In the genomic region with DNA sequence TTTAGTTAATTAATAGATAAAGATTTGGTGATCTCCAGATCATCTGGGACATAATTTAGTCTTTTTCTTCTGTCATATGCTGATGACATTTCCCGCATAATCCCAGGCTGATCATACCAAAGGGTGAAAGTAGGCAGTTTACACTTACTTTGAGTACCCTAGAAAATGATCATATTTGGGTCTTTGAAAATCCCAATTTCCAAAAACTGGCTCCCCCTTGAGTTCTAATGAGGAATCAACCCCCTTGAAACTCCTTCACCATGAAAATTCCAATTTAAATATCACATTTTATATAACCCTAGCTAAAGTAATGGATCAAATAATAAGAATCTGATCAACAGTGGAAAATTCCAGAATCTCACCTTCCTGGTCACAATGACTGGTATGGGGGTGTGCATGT, we compare ENCODE assay signal across 2 cellular contexts.
TF ChIP-seq lines count a peak whose summit lies in the region.

No MANE protein-coding gene starts in this region.

TF ChIP-seq in HCT116, 20 proteins besides CTCF, POLR2A, EP300 and RAD21 (continued from another document):
- TF ChIP-seq SP1 (IDR thresholded peaks at IDR 0.05; ENCODE audit: low read depth) (no peak), ZFX (IDR thresholded peaks at IDR 0.05) (no peak), ZNF274 (IDR thresholded peaks at IDR 0.05; ENCODE audit: low read depth, low read length) (no peak), YY1 (IDR thresholded peaks at IDR 0.05; ENCODE audit: extremely low read depth, insufficient replicate concordance, low read depth, low read length) (no peak), EZH2phosphoT487 (IDR thresholded peaks at IDR 0.05; ENCODE audit: borderline replicate concordance) (no peak), SRF (IDR thresholded peaks at IDR 0.05; ENCODE audit: low read depth) (no peak), CBX3 (IDR thresholded peaks at IDR 0.05; ENCODE audit: low read depth) (no peak), TCF7L2 (IDR thresholded peaks at IDR 0.05; ENCODE audit: borderline replicate concordance, extremely low read depth, insufficient read depth, insufficient read length) (no peak), FOSL1 (IDR thresholded peaks at IDR 0.05; ENCODE audit: low read depth) (no peak), CEBPB (IDR thresholded peaks at IDR 0.05; ENCODE audit: low read depth) (no peak), SIN3A (IDR thresholded peaks at IDR 0.05; ENCODE audit: low read depth) (no peak), EGR1 (IDR thresholded peaks at IDR 0.05; ENCODE audit: low read depth) (no peak), EZH2 (IDR thresholded peaks at IDR 0.05) (no peak), POLR2AphosphoS5 (IDR thresholded peaks at IDR 0.05; ENCODE audit: low read depth, low read length) (no peak)
- TF ChIP-seq, protein P1, sequence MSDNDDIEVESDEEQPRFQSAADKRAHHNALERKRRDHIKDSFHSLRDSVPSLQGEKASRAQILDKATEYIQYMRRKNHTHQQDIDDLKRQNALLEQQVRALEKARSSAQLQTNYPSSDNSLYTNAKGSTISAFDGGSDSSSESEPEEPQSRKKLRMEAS (IDR thresholded peaks at IDR 0.05), result no peak
- TF ChIP-seq, protein P2, sequence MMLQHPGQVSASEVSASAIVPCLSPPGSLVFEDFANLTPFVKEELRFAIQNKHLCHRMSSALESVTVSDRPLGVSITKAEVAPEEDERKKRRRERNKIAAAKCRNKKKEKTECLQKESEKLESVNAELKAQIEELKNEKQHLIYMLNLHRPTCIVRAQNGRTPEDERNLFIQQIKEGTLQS (IDR thresholded peaks at IDR 0.05), result no peak
- TF ChIP-seq, protein P3, sequence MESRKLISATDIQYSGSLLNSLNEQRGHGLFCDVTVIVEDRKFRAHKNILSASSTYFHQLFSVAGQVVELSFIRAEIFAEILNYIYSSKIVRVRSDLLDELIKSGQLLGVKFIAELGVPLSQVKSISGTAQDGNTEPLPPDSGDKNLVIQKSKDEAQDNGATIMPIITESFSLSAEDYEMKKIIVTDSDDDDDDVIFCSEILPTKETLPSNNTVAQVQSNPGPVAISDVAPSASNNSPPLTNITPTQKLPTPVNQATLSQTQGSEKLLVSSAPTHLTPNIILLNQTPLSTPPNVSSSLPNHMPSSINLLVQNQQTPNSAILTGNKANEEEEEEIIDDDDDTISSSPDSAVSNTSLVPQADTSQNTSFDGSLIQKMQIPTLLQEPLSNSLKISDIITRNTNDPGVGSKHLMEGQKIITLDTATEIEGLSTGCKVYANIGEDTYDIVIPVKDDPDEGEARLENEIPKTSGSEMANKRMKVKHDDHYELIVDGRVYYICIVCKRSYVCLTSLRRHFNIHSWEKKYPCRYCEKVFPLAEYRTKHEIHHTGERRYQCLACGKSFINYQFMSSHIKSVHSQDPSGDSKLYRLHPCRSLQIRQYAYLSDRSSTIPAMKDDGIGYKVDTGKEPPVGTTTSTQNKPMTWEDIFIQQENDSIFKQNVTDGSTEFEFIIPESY (IDR thresholded peaks at IDR 0.05; ENCODE audit: extremely low read depth, insufficient replicate concordance, low read length), result no peak
- TF ChIP-seq, protein P4, sequence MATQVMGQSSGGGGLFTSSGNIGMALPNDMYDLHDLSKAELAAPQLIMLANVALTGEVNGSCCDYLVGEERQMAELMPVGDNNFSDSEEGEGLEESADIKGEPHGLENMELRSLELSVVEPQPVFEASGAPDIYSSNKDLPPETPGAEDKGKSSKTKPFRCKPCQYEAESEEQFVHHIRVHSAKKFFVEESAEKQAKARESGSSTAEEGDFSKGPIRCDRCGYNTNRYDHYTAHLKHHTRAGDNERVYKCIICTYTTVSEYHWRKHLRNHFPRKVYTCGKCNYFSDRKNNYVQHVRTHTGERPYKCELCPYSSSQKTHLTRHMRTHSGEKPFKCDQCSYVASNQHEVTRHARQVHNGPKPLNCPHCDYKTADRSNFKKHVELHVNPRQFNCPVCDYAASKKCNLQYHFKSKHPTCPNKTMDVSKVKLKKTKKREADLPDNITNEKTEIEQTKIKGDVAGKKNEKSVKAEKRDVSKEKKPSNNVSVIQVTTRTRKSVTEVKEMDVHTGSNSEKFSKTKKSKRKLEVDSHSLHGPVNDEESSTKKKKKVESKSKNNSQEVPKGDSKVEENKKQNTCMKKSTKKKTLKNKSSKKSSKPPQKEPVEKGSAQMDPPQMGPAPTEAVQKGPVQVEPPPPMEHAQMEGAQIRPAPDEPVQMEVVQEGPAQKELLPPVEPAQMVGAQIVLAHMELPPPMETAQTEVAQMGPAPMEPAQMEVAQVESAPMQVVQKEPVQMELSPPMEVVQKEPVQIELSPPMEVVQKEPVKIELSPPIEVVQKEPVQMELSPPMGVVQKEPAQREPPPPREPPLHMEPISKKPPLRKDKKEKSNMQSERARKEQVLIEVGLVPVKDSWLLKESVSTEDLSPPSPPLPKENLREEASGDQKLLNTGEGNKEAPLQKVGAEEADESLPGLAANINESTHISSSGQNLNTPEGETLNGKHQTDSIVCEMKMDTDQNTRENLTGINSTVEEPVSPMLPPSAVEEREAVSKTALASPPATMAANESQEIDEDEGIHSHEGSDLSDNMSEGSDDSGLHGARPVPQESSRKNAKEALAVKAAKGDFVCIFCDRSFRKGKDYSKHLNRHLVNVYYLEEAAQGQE (IDR thresholded peaks at IDR 0.05; ENCODE audit: low read depth), result no peak

TF ChIP-seq in GM12878, 131 proteins besides CTCF, POLR2A, EP300 and RAD21 (continued from another document):
- TF ChIP-seq TCF3 (IDR thresholded peaks at IDR 0.05; ENCODE audit: borderline replicate concordance, insufficient read depth, low read depth, low read length), result no peak
- TF ChIP-seq PML (IDR thresholded peaks at IDR 0.05; ENCODE audit: low read length), result no peak
- no peak for TF ChIP-seq POU2F2 (IDR thresholded peaks at IDR 0.05; ENCODE audit: borderline replicate concordance, low read depth, low read length)
- TF ChIP-seq, protein P5, sequence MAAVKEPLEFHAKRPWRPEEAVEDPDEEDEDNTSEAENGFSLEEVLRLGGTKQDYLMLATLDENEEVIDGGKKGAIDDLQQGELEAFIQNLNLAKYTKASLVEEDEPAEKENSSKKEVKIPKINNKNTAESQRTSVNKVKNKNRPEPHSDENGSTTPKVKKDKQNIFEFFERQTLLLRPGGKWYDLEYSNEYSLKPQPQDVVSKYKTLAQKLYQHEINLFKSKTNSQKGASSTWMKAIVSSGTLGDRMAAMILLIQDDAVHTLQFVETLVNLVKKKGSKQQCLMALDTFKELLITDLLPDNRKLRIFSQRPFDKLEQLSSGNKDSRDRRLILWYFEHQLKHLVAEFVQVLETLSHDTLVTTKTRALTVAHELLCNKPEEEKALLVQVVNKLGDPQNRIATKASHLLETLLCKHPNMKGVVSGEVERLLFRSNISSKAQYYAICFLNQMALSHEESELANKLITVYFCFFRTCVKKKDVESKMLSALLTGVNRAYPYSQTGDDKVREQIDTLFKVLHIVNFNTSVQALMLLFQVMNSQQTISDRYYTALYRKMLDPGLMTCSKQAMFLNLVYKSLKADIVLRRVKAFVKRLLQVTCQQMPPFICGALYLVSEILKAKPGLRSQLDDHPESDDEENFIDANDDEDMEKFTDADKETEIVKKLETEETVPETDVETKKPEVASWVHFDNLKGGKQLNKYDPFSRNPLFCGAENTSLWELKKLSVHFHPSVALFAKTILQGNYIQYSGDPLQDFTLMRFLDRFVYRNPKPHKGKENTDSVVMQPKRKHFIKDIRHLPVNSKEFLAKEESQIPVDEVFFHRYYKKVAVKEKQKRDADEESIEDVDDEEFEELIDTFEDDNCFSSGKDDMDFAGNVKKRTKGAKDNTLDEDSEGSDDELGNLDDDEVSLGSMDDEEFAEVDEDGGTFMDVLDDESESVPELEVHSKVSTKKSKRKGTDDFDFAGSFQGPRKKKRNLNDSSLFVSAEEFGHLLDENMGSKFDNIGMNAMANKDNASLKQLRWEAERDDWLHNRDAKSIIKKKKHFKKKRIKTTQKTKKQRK (IDR thresholded peaks at IDR 0.05; ENCODE audit: low read depth, low read length), result no peak
- no peak for TF ChIP-seq CHD2 (IDR thresholded peaks at IDR 0.05; ENCODE audit: borderline replicate concordance, low read depth, low read length)
- no peak for TF ChIP-seq POLR2AphosphoS5 (IDR thresholded peaks at IDR 0.05; ENCODE audit: low read length)
- TF ChIP-seq SP1 (IDR thresholded peaks at IDR 0.05; ENCODE audit: low read depth, low read length), result no peak
- no peak for TF ChIP-seq LARP7 (IDR thresholded peaks at IDR 0.05)
- TF ChIP-seq, protein P6, sequence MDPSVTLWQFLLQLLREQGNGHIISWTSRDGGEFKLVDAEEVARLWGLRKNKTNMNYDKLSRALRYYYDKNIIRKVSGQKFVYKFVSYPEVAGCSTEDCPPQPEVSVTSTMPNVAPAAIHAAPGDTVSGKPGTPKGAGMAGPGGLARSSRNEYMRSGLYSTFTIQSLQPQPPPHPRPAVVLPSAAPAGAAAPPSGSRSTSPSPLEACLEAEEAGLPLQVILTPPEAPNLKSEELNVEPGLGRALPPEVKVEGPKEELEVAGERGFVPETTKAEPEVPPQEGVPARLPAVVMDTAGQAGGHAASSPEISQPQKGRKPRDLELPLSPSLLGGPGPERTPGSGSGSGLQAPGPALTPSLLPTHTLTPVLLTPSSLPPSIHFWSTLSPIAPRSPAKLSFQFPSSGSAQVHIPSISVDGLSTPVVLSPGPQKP (IDR thresholded peaks at IDR 0.05; ENCODE audit: low read depth, low read length), result no peak
- no peak for TF ChIP-seq SREBF2 (IDR thresholded peaks at IDR 0.05; ENCODE audit: low read length)
- TF ChIP-seq, protein P7, sequence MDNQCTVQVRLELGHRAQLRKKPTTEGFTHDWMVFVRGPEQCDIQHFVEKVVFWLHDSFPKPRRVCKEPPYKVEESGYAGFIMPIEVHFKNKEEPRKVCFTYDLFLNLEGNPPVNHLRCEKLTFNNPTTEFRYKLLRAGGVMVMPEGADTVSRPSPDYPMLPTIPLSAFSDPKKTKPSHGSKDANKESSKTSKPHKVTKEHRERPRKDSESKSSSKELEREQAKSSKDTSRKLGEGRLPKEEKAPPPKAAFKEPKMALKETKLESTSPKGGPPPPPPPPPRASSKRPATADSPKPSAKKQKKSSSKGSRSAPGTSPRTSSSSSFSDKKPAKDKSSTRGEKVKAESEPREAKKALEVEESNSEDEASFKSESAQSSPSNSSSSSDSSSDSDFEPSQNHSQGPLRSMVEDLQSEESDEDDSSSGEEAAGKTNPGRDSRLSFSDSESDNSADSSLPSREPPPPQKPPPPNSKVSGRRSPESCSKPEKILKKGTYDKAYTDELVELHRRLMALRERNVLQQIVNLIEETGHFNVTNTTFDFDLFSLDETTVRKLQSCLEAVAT (IDR thresholded peaks at IDR 0.05), result no peak
- TF ChIP-seq GABPA (IDR thresholded peaks at IDR 0.05; ENCODE audit: low read depth), result no peak
- TF ChIP-seq WRNIP1 (IDR thresholded peaks at IDR 0.05; ENCODE audit: borderline replicate concordance, low read depth, low read length), result no peak
- no peak for TF ChIP-seq KAT2A (conservative IDR thresholded peaks at IDR 0.05; ENCODE audit: control insufficient read depth, low read depth, low read length)
- TF ChIP-seq, protein P8, sequence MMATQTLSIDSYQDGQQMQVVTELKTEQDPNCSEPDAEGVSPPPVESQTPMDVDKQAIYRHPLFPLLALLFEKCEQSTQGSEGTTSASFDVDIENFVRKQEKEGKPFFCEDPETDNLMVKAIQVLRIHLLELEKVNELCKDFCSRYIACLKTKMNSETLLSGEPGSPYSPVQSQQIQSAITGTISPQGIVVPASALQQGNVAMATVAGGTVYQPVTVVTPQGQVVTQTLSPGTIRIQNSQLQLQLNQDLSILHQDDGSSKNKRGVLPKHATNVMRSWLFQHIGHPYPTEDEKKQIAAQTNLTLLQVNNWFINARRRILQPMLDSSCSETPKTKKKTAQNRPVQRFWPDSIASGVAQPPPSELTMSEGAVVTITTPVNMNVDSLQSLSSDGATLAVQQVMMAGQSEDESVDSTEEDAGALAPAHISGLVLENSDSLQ (IDR thresholded peaks at IDR 0.05), result no peak
- TF ChIP-seq, protein P9, sequence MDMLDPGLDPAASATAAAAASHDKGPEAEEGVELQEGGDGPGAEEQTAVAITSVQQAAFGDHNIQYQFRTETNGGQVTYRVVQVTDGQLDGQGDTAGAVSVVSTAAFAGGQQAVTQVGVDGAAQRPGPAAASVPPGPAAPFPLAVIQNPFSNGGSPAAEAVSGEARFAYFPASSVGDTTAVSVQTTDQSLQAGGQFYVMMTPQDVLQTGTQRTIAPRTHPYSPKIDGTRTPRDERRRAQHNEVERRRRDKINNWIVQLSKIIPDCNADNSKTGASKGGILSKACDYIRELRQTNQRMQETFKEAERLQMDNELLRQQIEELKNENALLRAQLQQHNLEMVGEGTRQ (IDR thresholded peaks at IDR 0.05; ENCODE audit: borderline replicate concordance, low read depth, low read length), result no peak
- no peak for TF ChIP-seq PAX8 (IDR thresholded peaks at IDR 0.05)
- TF ChIP-seq YY1 (IDR thresholded peaks at IDR 0.05; ENCODE audit: low read depth, low read length), result no peak
